ENCODE assay signal across 28 cellular contexts in genomic region chr6:6616670-6617069, GRCh38. TPM values are rescaled to one million over a fixed set of nuclear protein-coding genes. Genes with fewer than 3 reads are reported as not detected.
DNase-seq lines count a peak whose midpoint lies in the region; ATAC-seq and TF ChIP-seq lines count a peak whose summit lies in the region.
"Had no signal": no experiment of that assay in that cellular context is flagged by ENCODE, and none has a peak within 500 bp of the region (broad histone marks: within the 10 kb centered on the region; RNA-seq: fewer than 3 reads in every experiment).

No MANE protein-coding gene starts in this region.

- H3K4me1 ChIP-seq in neural progenitor cell: no peaks in the 10 kb centered on the region
- H3K4me1 ChIP-seq in tibial artery: peaks cover 0 to 11% (median 4%) of the 10 kb centered on the region in 4 donors
- H3K4me1 ChIP-seq: breast epithelium had no signal

- POLR2A ChIA-PET in CD4-positive, alpha-beta T cell (lab: Charles Lee): interaction anchor here (1.2 to 3.7 kb wide), 3 partner anchors 24 to 43 kb away, joined by 3 to 45 read pairs (median 4); no protein-coding TSS in a partner anchor

- H3F3A ChIP-seq in neural progenitor cell (ENCODE audit: low read depth): no peaks in the 10 kb centered on the region

- CTCF ChIA-PET in CD4-positive, alpha-beta T cell (lab: Charles Lee): no interaction called here

- peak overlapping the region; percentile 70 for H3K4me3 Mint-ChIP-seq in CD4-positive, alpha-beta T cell
- H3K4me3 Mint-ChIP-seq in neural progenitor cell: no peak overlapping the region

- TF ChIP-seq CTCF in CD4-positive, alpha-beta T cell (IDR thresholded peaks at IDR 0.05): no peak
- TF ChIP-seq CTCF in neural progenitor cell (IDR thresholded peaks at IDR 0.05): no peak
- TF ChIP-seq CTCF in tibial artery (IDR thresholded peaks at IDR 0.05): no peak

- no peaks in the 10 kb centered on the region for H4K20me1 ChIP-seq in neural progenitor cell (ENCODE audit: low read depth)

- no peak overlapping the region for H3K4me2 ChIP-seq in neural progenitor cell

- H3K79me2 ChIP-seq in neural progenitor cell (ENCODE audit: low read depth): no peaks in the 10 kb centered on the region

- H3K9me3 Mint-ChIP-seq in CD4-positive, alpha-beta T cell: no peaks in the 10 kb centered on the region
- no peaks in the 10 kb centered on the region for H3K9me3 Mint-ChIP-seq in neural progenitor cell

- peak; percentile 10 for ATAC-seq in CD4-positive, alpha-beta T cell (ENCODE audit: poor library complexity)
- ATAC-seq in GM18907 (IDR thresholded peaks at IDR 0.05; ENCODE audit: unreplicated experiment): peak; percentile 66
- ATAC-seq: Panc1 had no signal

- H3K36me3 Mint-ChIP-seq in CD4-positive, alpha-beta T cell (ENCODE audit: low read depth): no peaks in the 10 kb centered on the region
- H3K36me3 Mint-ChIP-seq in neural progenitor cell: no peaks in the 10 kb centered on the region
- H3K36me3 Mint-ChIP-seq: CD8-positive, alpha-beta memory T cell had no signal

- intact Hi-C loops in CD4-positive, alpha-beta T cell (cut with DNase I, micrococcal nuclease): loop anchor here in 1 of 2 experiments (5.0 kb wide), 1 partner anchor 36 kb away; no protein-coding TSS in a partner anchor
- intact Hi-C loops in tibial artery (cut with DNase I; ENCODE audit: low total_unique reads): no loop called here

- no peak overlapping the region for H3K9ac ChIP-seq in neural progenitor cell

- no peak overlapping the region for H2AFZ ChIP-seq in neural progenitor cell (replicated peaks)

- H3K27ac ChIP-seq in CD4-positive, alpha-beta T cell (ENCODE audit: low read depth, low read length): no peak overlapping the region
- no peak overlapping the region for H3K27ac ChIP-seq in neural progenitor cell
- H3K27ac ChIP-seq in tibial artery: no peak overlapping the region
- H3K27ac ChIP-seq: breast epithelium, epithelial cell of prostate, vagina had no signal

- H3K4me3 ChIP-seq in Jurkat, Clone E6-1 (ENCODE audit: low read length): no peak overlapping the region
- no peak overlapping the region for H3K4me3 ChIP-seq in neural progenitor cell
- H3K4me3 ChIP-seq in tibial artery: no peak overlapping the region
- H3K4me3 ChIP-seq: breast epithelium, vagina had no signal

- peak overlapping the region; percentile 96 for H3K27ac Mint-ChIP-seq in CD4-positive, alpha-beta T cell
- peak overlapping the region; percentile 17 for H3K27ac Mint-ChIP-seq in neural progenitor cell

- no peaks in the 10 kb centered on the region for H3K27me3 Mint-ChIP-seq in CD4-positive, alpha-beta T cell
- peaks cover 3% of the 10 kb centered on the region for H3K27me3 Mint-ChIP-seq in neural progenitor cell (ENCODE audit: insufficient read depth, low read depth)

- H3K4me1 Mint-ChIP-seq in CD4-positive, alpha-beta T cell (ENCODE audit: low read depth): peaks cover 80% of the 10 kb centered on the region
- H3K4me1 Mint-ChIP-seq in neural progenitor cell: peaks cover 4% of the 10 kb centered on the region

- peak in 1 of 10 experiments; percentile 29 for DNase-seq in CD4-positive, alpha-beta T cell
- DNase-seq in Jurkat, Clone E6-1 (ENCODE audit: low read depth, low spot score): peak; percentile 56
- DNase-seq in neural progenitor cell (ENCODE audit: low spot score): no peak
- DNase-seq in amygdala (lab: John Stamatoyannopoulos, UW): no peak
- DNase-seq in SIG-M5 treated with dmso at 0.1 percent for 504 hours (lab: John Stamatoyannopoulos, UW; ENCODE audit: unreplicated experiment): no peak
- DNase-seq in tibial artery: no peak
- no peak for DNase-seq in kidney tubule cell (ENCODE audit: low spot score)
- DNase-seq: activated CD4-positive, alpha-beta T cell treated with anti-CD3 and anti-CD28 coated beads for 1 hour; activated CD8-positive, alpha-beta memory T cell treated with anti-CD3 and anti-CD28 coated beads for 24 hours; activated T-cell treated with anti-CD3 and anti-CD28 coated beads, Interleukin-2, amount 50 U/mL, for 1 hour; amniotic stem cell; CD8-positive, alpha-beta memory T cell; effector CD4-positive, alpha-beta T cell; glutamatergic neuron; Karpas-422; kidney; MV-4-11; NCI-H187 treated with DMSO at 0.1 percent for 48 hours; NCI-H526; SIG-M5; small intestine had no signal

- H3K9me3 ChIP-seq in CD4-positive, alpha-beta T cell (ENCODE audit: control insufficient read depth, low read length): no peaks in the 10 kb centered on the region
- no peaks in the 10 kb centered on the region for H3K9me3 ChIP-seq in neural progenitor cell (ENCODE audit: low read depth)
- H3K9me3 ChIP-seq in tibial artery: no peaks in the 10 kb centered on the region
- H3K9me3 ChIP-seq: breast epithelium, vagina had no signal

- no peaks in the 10 kb centered on the region for H3K27me3 ChIP-seq in CD4-positive, alpha-beta T cell (ENCODE audit: control insufficient read depth, insufficient read depth, low read length)
- peaks cover 8% of the 10 kb centered on the region for H3K27me3 ChIP-seq in neural progenitor cell
- H3K27me3 ChIP-seq in tibial artery: no peaks in the 10 kb centered on the region
- H3K27me3 ChIP-seq: breast epithelium, vagina had no signal

- H3K36me3 ChIP-seq in neural progenitor cell (no peaks in the 10 kb centered on the region), tibial artery (no peaks in the 10 kb centered on the region)
- H3K36me3 ChIP-seq: breast epithelium, vagina had no signal

RNA-seq across cellular contexts. Expression of gene LY86, which starts 28.1 kb away (rescaled TPM):
- total RNA-seq in CD4-positive, alpha-beta T cell: 1 to 10 TPM; 1.3 to 2.1 TPM
- not detected for polyA plus RNA-seq in Jurkat, Clone E6-1 (2012; ENCODE audit: insufficient read depth, insufficient read length)
- not detected in 2 replicates for total RNA-seq in neural progenitor cell (ENCODE audit: low replicate concordance)
- total RNA-seq: lung microvascular endothelial cell, renal cortical epithelial cell had no signal
